8 cellular contexts compared by ENCODE assay signal in genomic region chr19:35557539-35558399, GRCh38. TPM values are rescaled to one million over a fixed set of nuclear protein-coding genes. Genes with fewer than 3 reads are reported as not detected.
A peak's percentile ranks its signal among the peaks of the same experiment; 100 is the strongest.
DNase-seq lines count a peak whose midpoint lies in the region; ATAC-seq and TF ChIP-seq lines count a peak whose summit lies in the region.

No MANE protein-coding gene starts in this region.

- 7% methylated on average over 10 of the region's 60 CpGs for WGBS in mammary epithelial cell (ENCODE audit: low coverage, missing lambda C conversion rate)

- peaks cover 2% of the 10 kb centered on the region for H3K36me3 Mint-ChIP-seq in T-helper 1 cell treated with Interleukin-12 subunit alpha and Interleukin-12 subunit beta and Interleukin-4 antibody, amounts not matched to agents 30 μg/mL and 1 μg/mL, for 36 hours (ENCODE audit: low read depth)

- DNase-seq in NCI-H1436 (lab: John Stamatoyannopoulos, UW): peak; percentile 69
- DNase-seq in NCI-H1436 treated with DMSO at 0.1 percent for 48 hours (lab: John Stamatoyannopoulos, UW): no peak
- peak; percentile 52 for DNase-seq in mammary epithelial cell
- no peak for DNase-seq in kidney epithelial cell (ENCODE audit: low read depth)
- peak; percentile 47 for DNase-seq in stimulated activated CD4-positive, alpha-beta T cell treated with anti-CD3 and anti-CD28 coated beads, Interleukin-4, amount 100 ng/mL, for 24 hours
- no peak for DNase-seq in hepatic stellate cell (ENCODE audit: low spot score)

- no peaks in the 10 kb centered on the region for H3K9me3 Mint-ChIP-seq in T-helper 1 cell treated with Interleukin-12 subunit alpha and Interleukin-12 subunit beta and Interleukin-4 antibody, amounts not matched to agents 30 μg/mL and 1 μg/mL, for 36 hours

- no peak overlapping the region for H3K27ac ChIP-seq in mammary epithelial cell (ENCODE audit: insufficient read depth, low read depth, low read length)

- TF ChIP-seq CTCF in mammary epithelial cell (conservative IDR thresholded peaks at IDR 0.05 in 1 of 2, IDR thresholded peaks at IDR 0.05 in 1 of 2; ENCODE audit: extremely low read depth in 1 of 2, insufficient read depth in 1 of 2, low read depth in 1 of 2, low read length in 2 of 2): no peak
- TF ChIP-seq CTCF in kidney epithelial cell (IDR thresholded peaks at IDR 0.05; ENCODE audit: insufficient read depth, low read length, poor library complexity, severe bottlenecking): peak; percentile 8

- H3K27me3 Mint-ChIP-seq in T-helper 1 cell treated with Interleukin-12 subunit alpha and Interleukin-12 subunit beta and Interleukin-4 antibody, amounts not matched to agents 30 μg/mL and 1 μg/mL, for 36 hours (ENCODE audit: low read depth): peaks cover 47% of the 10 kb centered on the region

- no peak overlapping the region for H3K27ac Mint-ChIP-seq in T-helper 1 cell treated with Interleukin-12 subunit alpha and Interleukin-12 subunit beta and Interleukin-4 antibody, amounts not matched to agents 30 μg/mL and 1 μg/mL, for 36 hours

- in situ Hi-C loops in mammary epithelial cell (cut with MboI; ENCODE audit: low sequenced_read_pairs in 2 of 2): no loop called here

- peak overlapping the region; percentile 36 to 44 (median 43) for H3K4me3 ChIP-seq in mammary epithelial cell (replicated peaks in 1 of 3; ENCODE audit: insufficient read depth in 1 of 3, low read depth in 2 of 3, low read length in 3 of 3)
- peak overlapping the region; percentile 39 for H3K4me3 ChIP-seq in kidney epithelial cell (ENCODE audit: low read depth, low read length)

- peaks cover 10% of the 10 kb centered on the region for H3K4me1 ChIP-seq in mammary epithelial cell (ENCODE audit: insufficient read depth, low read length)

- no peak for ATAC-seq in GM19397 (IDR thresholded peaks at IDR 0.05; ENCODE audit: unreplicated experiment)

- H3K36me3 ChIP-seq in mammary epithelial cell (ENCODE audit: insufficient read depth, low read length): no peaks in the 10 kb centered on the region
- no peaks in the 10 kb centered on the region for H3K36me3 ChIP-seq in kidney epithelial cell (ENCODE audit: control insufficient read depth, insufficient read depth, low read length)

- no peak overlapping the region for H3K9ac ChIP-seq in mammary epithelial cell (ENCODE audit: insufficient read depth, low read length)

- no peaks in the 10 kb centered on the region for H4K20me1 ChIP-seq in mammary epithelial cell (ENCODE audit: insufficient read depth, low read length)

- H3K9me3 ChIP-seq in mammary epithelial cell (replicated peaks; ENCODE audit: insufficient read depth, low read length): no peaks in the 10 kb centered on the region

- peak overlapping the region; percentile 87 for H3K4me2 ChIP-seq in mammary epithelial cell (ENCODE audit: insufficient read depth, low read depth, low read length)

- H3K4me1 Mint-ChIP-seq in T-helper 1 cell treated with Interleukin-12 subunit alpha and Interleukin-12 subunit beta and Interleukin-4 antibody, amounts not matched to agents 30 μg/mL and 1 μg/mL, for 36 hours (ENCODE audit: low read depth): peaks cover 4% of the 10 kb centered on the region

- H3K79me2 ChIP-seq in mammary epithelial cell (ENCODE audit: insufficient read depth, low read length): no peaks in the 10 kb centered on the region

- CTCF ChIA-PET in mammary epithelial cell (lab: Charles Lee; ENCODE audit: low non-redundant PET): no interaction called here

- intact Hi-C loops in mammary epithelial cell (cut with micrococcal nuclease): no loop called here

- H3K4me3 Mint-ChIP-seq in T-helper 1 cell treated with Interleukin-12 subunit alpha and Interleukin-12 subunit beta and Interleukin-4 antibody, amounts not matched to agents 30 μg/mL and 1 μg/mL, for 36 hours: peak overlapping the region; percentile 81

- peak overlapping the region; percentile 87 for H2AFZ ChIP-seq in mammary epithelial cell (ENCODE audit: low read depth, low read length)

- no peaks in the 10 kb centered on the region for H3K27me3 ChIP-seq in mammary epithelial cell (ENCODE audit: insufficient read depth, low read length)
- H3K27me3 ChIP-seq in kidney epithelial cell (ENCODE audit: control insufficient read depth, insufficient read depth, low read length): peaks cover 34% of the 10 kb centered on the region

- dilution Hi-C loops in mammary epithelial cell (cut with HindIII; ENCODE audit: low sequenced_read_pairs): loop anchor here (5.0 to 10.0 kb wide), 4 partner anchors 50 to 407 kb away; no protein-coding TSS in a partner anchor

- BruUV-seq in mammary epithelial cell (replicated peaks; lab: Mats Ljungman, UMichigan): no TSS peak

RNA-seq across cellular contexts. Expression of gene ATP4A, which starts 5.7 kb away (rescaled TPM):
- not detected for total RNA-seq in mammary epithelial cell
- polyA plus RNA-seq in mammary epithelial cell: not detected
- not detected for polyA minus RNA-seq in mammary epithelial cell
- total RNA-seq in kidney epithelial cell: not detected in 2 replicates

RNA-seq across cellular contexts. Expression of gene TMEM147, which starts 12.3 kb away (rescaled TPM):
- total RNA-seq in mammary epithelial cell: 10 to 100 TPM; 79.4 to 99.0 TPM
- polyA plus RNA-seq in mammary epithelial cell: 145 TPM
- polyA minus RNA-seq in mammary epithelial cell: 124 TPM
- 160 and 166 TPM in 2 replicates for total RNA-seq in kidney epithelial cell

RNA-seq across cellular contexts. Expression of gene GAPDHS, which starts 24.5 kb away (rescaled TPM):
- total RNA-seq in mammary epithelial cell (not detected), kidney epithelial cell (not detected in 2 replicates)
- polyA plus RNA-seq in mammary epithelial cell: not detected
- not detected for polyA minus RNA-seq in mammary epithelial cell

RNA-seq across cellular contexts. Expression of gene PMIS2, which starts 28.2 kb away (rescaled TPM):
- total RNA-seq in mammary epithelial cell (not detected), kidney epithelial cell (not detected in 2 replicates)
- polyA plus RNA-seq in mammary epithelial cell: not detected
- not detected for polyA minus RNA-seq in mammary epithelial cell

RNA-seq across cellular contexts. Expression of gene SBSN, which starts 29.7 kb away (rescaled TPM):
- total RNA-seq in mammary epithelial cell: 1 to 10 TPM in 1 of 2 donors, under 1 TPM in 1; 0.17 to 2.9 TPM
- 2.3 TPM for polyA plus RNA-seq in mammary epithelial cell
- not detected for polyA minus RNA-seq in mammary epithelial cell
- not detected in 2 replicates for total RNA-seq in kidney epithelial cell

Comparison
In these comparisons a context has a peak if more than half of its experiments do, and no peak if none do; other contexts are left out.
1. DNase-seq: peak in NCI-H1436 (single experiment), mammary epithelial cell (single experiment) and stimulated activated CD4-positive, alpha-beta T cell treated with anti-CD3 and anti-CD28 coated beads, Interleukin-4, amount 100 ng/mL, for 24 hours (single experiment); none in NCI-H1436 treated with DMSO at 0.1 percent for 48 hours (single experiment), kidney epithelial cell (single experiment) and hepatic stellate cell (single experiment).